In the genomic region with DNA sequence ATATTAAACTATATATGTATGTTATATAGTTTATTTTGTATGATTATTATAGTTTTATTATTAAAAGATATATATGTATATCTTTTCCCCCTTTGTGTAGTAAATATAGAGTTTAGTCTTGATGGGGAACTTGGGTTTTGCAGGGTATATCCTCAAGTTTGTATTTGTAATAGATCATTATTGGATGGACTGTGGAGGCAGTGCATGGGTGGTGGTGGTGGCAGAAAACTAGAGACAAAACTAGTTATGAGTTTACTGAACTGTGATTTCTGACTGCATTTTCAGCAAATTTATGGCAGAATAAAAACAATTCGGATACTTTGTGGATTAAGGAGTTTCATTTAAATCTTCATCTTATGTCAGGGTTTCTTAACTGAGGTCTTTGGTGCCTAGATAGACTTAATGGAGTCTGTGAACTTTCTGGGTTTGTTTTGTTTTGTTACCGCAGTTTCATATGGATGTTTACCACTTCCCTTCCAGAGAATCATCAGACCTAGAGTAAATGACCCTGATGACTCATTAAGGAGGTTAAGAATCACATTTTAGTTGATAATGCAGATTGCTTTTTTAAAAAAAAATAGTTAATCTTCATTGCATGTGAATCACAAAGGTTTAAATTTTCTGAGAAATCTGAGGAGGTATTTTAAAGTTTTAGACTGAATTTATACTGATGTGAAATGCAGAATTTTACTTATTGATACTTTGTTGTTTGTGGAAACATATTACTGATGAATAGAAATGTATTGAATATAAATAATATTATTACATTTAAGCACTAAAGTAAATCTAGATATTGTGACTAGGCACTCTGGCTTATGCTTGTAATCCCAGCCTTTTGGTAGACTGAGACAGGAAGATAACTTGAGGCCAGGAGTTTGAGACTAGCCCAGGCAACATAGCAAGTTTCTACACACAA, we compare ENCODE assay signal across 8 cellular contexts. TPM values are rescaled to one million over a fixed set of nuclear protein-coding genes. Genes with fewer than 3 reads are reported as not detected.
DNase-seq lines count a peak whose midpoint lies in the region; ATAC-seq, FAIRE-seq and TF ChIP-seq lines count a peak whose summit lies in the region.

No MANE protein-coding gene starts in this region.

- ATAC-seq in HG03045 (IDR thresholded peaks at IDR 0.05; ENCODE audit: unreplicated experiment): peak; percentile 92

- peaks cover 88% of the 10 kb centered on the region for H3K4me1 Mint-ChIP-seq in activated naive CD4-positive, alpha-beta T cell treated with anti-CD3 and anti-CD28 coated beads, Interleukin-2, amount 50 U/mL, for 24 hours

- TF ChIP-seq POLR2A in GM12892 (IDR thresholded peaks at IDR 0.05; ENCODE audit: low read depth, low read length): no peak

- peak overlapping the region; percentile 15 for H3K27ac Mint-ChIP-seq in activated naive CD4-positive, alpha-beta T cell treated with anti-CD3 and anti-CD28 coated beads, Interleukin-2, amount 50 U/mL, for 24 hours

- FAIRE-seq in islet of Langerhans (lab: Jason Lieb, UNC) (peak; percentile 51), GM12892 (lab: Jason Lieb, UNC) (no peak)

- no peak for DNase-seq in activated naive CD4-positive, alpha-beta T cell (lab: John Stamatoyannopoulos, UW)
- DNase-seq in SIG-M5 (lab: John Stamatoyannopoulos, UW): peak; percentile 34
- DNase-seq in D341Med (ENCODE audit: low spot score): no peak
- no peak for DNase-seq in GM12892 (ENCODE audit: insufficient read length)
- DNase-seq in activated CD4-positive, CD25-positive, alpha-beta regulatory T cell (lab: John Stamatoyannopoulos, UW): no peak

- H3K9me3 Mint-ChIP-seq in activated naive CD4-positive, alpha-beta T cell treated with anti-CD3 and anti-CD28 coated beads, Interleukin-2, amount 50 U/mL, for 24 hours: no peaks in the 10 kb centered on the region

- H3K36me3 Mint-ChIP-seq in activated naive CD4-positive, alpha-beta T cell treated with anti-CD3 and anti-CD28 coated beads, Interleukin-2, amount 50 U/mL, for 24 hours: peaks cover 2% of the 10 kb centered on the region

- no peaks in the 10 kb centered on the region for H3K27me3 Mint-ChIP-seq in activated naive CD4-positive, alpha-beta T cell treated with anti-CD3 and anti-CD28 coated beads, Interleukin-2, amount 50 U/mL, for 24 hours

- H3K4me3 Mint-ChIP-seq in activated naive CD4-positive, alpha-beta T cell treated with anti-CD3 and anti-CD28 coated beads, Interleukin-2, amount 50 U/mL, for 24 hours: peak overlapping the region; percentile 53

RNA-seq across cellular contexts. Expression of a gene that starts 14.5 kb away (rescaled TPM):
- polyA plus RNA-seq in GM12892 (2012; ENCODE audit: missing spikeins): 8.1 TPM
